ENCODE assay signal across 15 cellular contexts in genomic region chr1:27993241-27993640, GRCh38. TPM values are rescaled to one million over a fixed set of nuclear protein-coding genes. Genes with fewer than 3 reads are reported as not detected.
A peak's percentile ranks its signal among the peaks of the same experiment; 100 is the strongest.
DNase-seq lines count a peak whose midpoint lies in the region; ATAC-seq and TF ChIP-seq lines count a peak whose summit lies in the region.
"Had no signal": no experiment of that assay in that cellular context is flagged by ENCODE, and none has a peak within 500 bp of the region (broad histone marks: within the 10 kb centered on the region; RNA-seq: fewer than 3 reads in every experiment).

No MANE protein-coding gene starts in this region.

- H3K9me3 ChIP-seq in lung (ENCODE audit: control insufficient read depth in 2 of 2, insufficient read depth in 1 of 2, low read length in 1 of 2) (no peaks in the 10 kb centered on the region), breast epithelium (no peaks in the 10 kb centered on the region)
- H3K9me3 ChIP-seq: BE2C had no signal

- no peak for TF ChIP-seq CTCF in HL-60 (IDR thresholded peaks at IDR 0.05; ENCODE audit: insufficient read depth, low read length)
- no peak for TF ChIP-seq CTCF in lung (IDR thresholded peaks at IDR 0.05; ENCODE audit: control extremely low read depth, extremely low read depth)
- TF ChIP-seq CTCF in osteocyte (IDR thresholded peaks at IDR 0.05), result no peak
- no peak for TF ChIP-seq CTCF in breast epithelium (IDR thresholded peaks at IDR 0.05)

- no peaks in the 10 kb centered on the region for H3K27me3 Mint-ChIP-seq in activated naive CD8-positive, alpha-beta T cell treated with anti-CD3 and anti-CD28 coated beads, Interleukin-2, amount 10 ng/mL, durations not matched to agents 7 days and 5 days
- no peaks in the 10 kb centered on the region for H3K27me3 Mint-ChIP-seq in osteocyte (ENCODE audit: unreplicated experiment)
- H3K27me3 Mint-ChIP-seq: brain, memory B cell had no signal

- H3K36me3 Mint-ChIP-seq in activated naive CD8-positive, alpha-beta T cell treated with anti-CD3 and anti-CD28 coated beads, Interleukin-2, amount 10 ng/mL, durations not matched to agents 7 days and 5 days, result peaks cover 40% of the 10 kb centered on the region
- peaks cover 35% of the 10 kb centered on the region for H3K36me3 Mint-ChIP-seq in osteocyte (ENCODE audit: unreplicated experiment)

- H3K4me1 ChIP-seq in lung (ENCODE audit: control insufficient read depth in 2 of 2, insufficient read depth in 2 of 2, low read length in 2 of 2) (peaks cover 0 to 6% of the 10 kb centered on the region in 2 donors), breast epithelium (no peaks in the 10 kb centered on the region)
- H3K4me1 ChIP-seq: BE2C had no signal

- H3K27me3 ChIP-seq in HL-60 (ENCODE audit: insufficient read depth, poor library complexity, severe bottlenecking) (no peaks in the 10 kb centered on the region), lung (ENCODE audit: control insufficient read depth, insufficient read depth) (no peaks in the 10 kb centered on the region), breast epithelium (no peaks in the 10 kb centered on the region)
- H3K27me3 ChIP-seq: BE2C had no signal

- 29 to 47% methylated on average over 3 of the region's 3 CpGs for WGBS in lung, 2 donors

- peak overlapping the region; percentile 59 for H3K27ac Mint-ChIP-seq in activated naive CD8-positive, alpha-beta T cell treated with anti-CD3 and anti-CD28 coated beads, Interleukin-2, amount 10 ng/mL, durations not matched to agents 7 days and 5 days
- H3K27ac Mint-ChIP-seq in osteocyte (ENCODE audit: unreplicated experiment), result no peak overlapping the region
- H3K27ac Mint-ChIP-seq: memory B cell had no signal

- DNase-seq in Ammon's horn (ENCODE audit: low spot score) (peak; percentile 54), HL-60 (ENCODE audit: low read depth in 1 of 2, low spot score in 1 of 2) (peak in 1 of 2 experiments; percentile 70), lung (ENCODE audit: low spot score) (no peak), osteocyte (ENCODE audit: extremely low spot score, unreplicated experiment) (no peak), 8988T (no peak), breast epithelium (ENCODE audit: low spot score in 2 of 2) (no peak)
- no peak for DNase-seq in activated naive CD8-positive, alpha-beta T cell treated with anti-CD3 and anti-CD28 coated beads, Interleukin-2, amount 10 ng/mL, durations not matched to agents 7 days and 5 days
- DNase-seq: activated CD8-positive, alpha-beta memory T cell treated with anti-CD3 and anti-CD28 coated beads, Interleukin-2, amount 50 U/mL, for 4 hours; BE2C; erythroblast; NCI-H510A treated with DMSO at 0.1 percent for 48 hours had no signal

- H3K36me3 ChIP-seq in lung (ENCODE audit: control insufficient read depth in 2 of 2, insufficient read depth in 2 of 2, low read length in 2 of 2) (peaks cover 19 to 30% of the 10 kb centered on the region in 2 donors), breast epithelium (peaks cover 12% of the 10 kb centered on the region)
- H3K36me3 ChIP-seq: BE2C had no signal

- no peaks in the 10 kb centered on the region for H3K9me3 Mint-ChIP-seq in activated naive CD8-positive, alpha-beta T cell treated with anti-CD3 and anti-CD28 coated beads, Interleukin-2, amount 10 ng/mL, durations not matched to agents 7 days and 5 days
- H3K9me3 Mint-ChIP-seq in osteocyte (ENCODE audit: unreplicated experiment), result no peaks in the 10 kb centered on the region
- H3K9me3 Mint-ChIP-seq: brain, memory B cell had no signal

- H3K4me3 ChIP-seq in HL-60 (replicated peaks; ENCODE audit: insufficient read depth, low read length), result no peak overlapping the region
- H3K4me3 ChIP-seq in lung, result no peak overlapping the region
- H3K4me3 ChIP-seq in breast epithelium, result no peak overlapping the region

- TF ChIP-seq POLR2A in breast epithelium (IDR thresholded peaks at IDR 0.05), result no peak

- peaks cover 31% of the 10 kb centered on the region for H3K4me1 Mint-ChIP-seq in activated naive CD8-positive, alpha-beta T cell treated with anti-CD3 and anti-CD28 coated beads, Interleukin-2, amount 10 ng/mL, durations not matched to agents 7 days and 5 days
- H3K4me1 Mint-ChIP-seq in osteocyte (ENCODE audit: unreplicated experiment), result no peaks in the 10 kb centered on the region
- H3K4me1 Mint-ChIP-seq: brain, memory B cell had no signal

- ATAC-seq in activated naive CD8-positive, alpha-beta T cell treated with anti-CD3 and anti-CD28 coated beads, Interleukin-2, amount 10 ng/mL, durations not matched to agents 7 days and 5 days (ENCODE audit: low read depth), result no peak
- ATAC-seq in lung (ENCODE audit: insufficient read depth, low FRiP score) (peak; percentile 27), GM18870 (IDR thresholded peaks at IDR 0.05; ENCODE audit: unreplicated experiment) (no peak)
- ATAC-seq: Panc1 had no signal

- H3K27ac ChIP-seq in HL-60 (replicated peaks) (peak overlapping the region; percentile 61), lung (ENCODE audit: low read depth in 1 of 2, low read length in 1 of 2) (no peak overlapping the region), breast epithelium (no peak overlapping the region)

- H3K4me3 Mint-ChIP-seq in activated naive CD8-positive, alpha-beta T cell treated with anti-CD3 and anti-CD28 coated beads, Interleukin-2, amount 10 ng/mL, durations not matched to agents 7 days and 5 days, result no peak overlapping the region
- no peak overlapping the region for H3K4me3 Mint-ChIP-seq in osteocyte (ENCODE audit: unreplicated experiment)
- H3K4me3 Mint-ChIP-seq: brain, memory B cell had no signal

- intact Hi-C loops in breast epithelium (cut with DNase I; ENCODE audit: low total_unique reads), result no loop called here

- POLR2A ChIA-PET in activated naive CD8-positive, alpha-beta T cell treated with anti-CD3 and anti-CD28 coated beads, Interleukin-2, amount 10 ng/mL, durations not matched to agents 7 days and 5 days (lab: Charles Lee), result interaction anchor here (0.6 to 1.2 kb wide), 2 partner anchors 27 to 163 kb away, joined by 3 read pairs; partner anchors contain the start of gene PPP1R8

RNA-seq across cellular contexts. Expression of gene XKR8, which starts 33.5 kb away (rescaled TPM):
- total RNA-seq in activated naive CD8-positive, alpha-beta T cell treated with anti-CD3 and anti-CD28 coated beads, Interleukin-2, amount 10 ng/mL, durations not matched to agents 7 days and 5 days, result 1 to 10 TPM; 8.7 to 9.0 TPM
- total RNA-seq in lung (1 to 10 TPM; 4.6 to 8.4 TPM), osteocyte (3.8 and 3.9 TPM in 2 replicates), breast epithelium (1 to 10 TPM; 4.2 to 6.9 (median 5.6) TPM)
- polyA plus RNA-seq in lung, result 10 to 100 TPM in 1 of 2 donors, 1 to 10 TPM in 1; 6.0 to 11.5 TPM

RNA-seq across cellular contexts. Expression of gene SMPDL3B, which starts 58.4 kb away (rescaled TPM):
- total RNA-seq in activated naive CD8-positive, alpha-beta T cell treated with anti-CD3 and anti-CD28 coated beads, Interleukin-2, amount 10 ng/mL, durations not matched to agents 7 days and 5 days, result under 1 TPM; 0.64 to 0.99 TPM
- total RNA-seq in lung, result 10 to 100 TPM; 16.5 to 17.6 TPM
- polyA plus RNA-seq in lung, result 10 to 100 TPM in 1 of 2 donors, 1 to 10 TPM in 1; 6.4 to 17.0 TPM
- not detected in 2 replicates for total RNA-seq in osteocyte
- total RNA-seq in breast epithelium, result 10 to 100 TPM in 2 of 3 donors, not detected in 1; 13.8 to 14.9 TPM
